Comparison of ENCODE assay signal across 25 cellular contexts in genomic region chr4:85611661-85612060, GRCh38.
DNase-seq lines count a peak whose midpoint lies in the region; ATAC-seq and TF ChIP-seq lines count a peak whose summit lies in the region.
"Had no signal": no experiment of that assay in that cellular context is flagged by ENCODE, and none has a peak within 500 bp of the region (broad histone marks: within the 10 kb centered on the region; RNA-seq: fewer than 3 reads in every experiment).

No MANE protein-coding gene starts in this region.

- H3K4me3 ChIP-seq in mammary epithelial cell (replicated peaks in 1 of 3; ENCODE audit: insufficient read depth in 1 of 3, low read depth in 2 of 3, low read length in 3 of 3) (no peak overlapping the region), breast epithelium (no peak overlapping the region)
- H3K4me3 ChIP-seq: BLaER1 had no signal

- no peak overlapping the region for H3K27ac ChIP-seq in mammary epithelial cell (ENCODE audit: insufficient read depth, low read depth, low read length)
- peak overlapping the region in 1 of 2 donors; percentile 3 for H3K27ac ChIP-seq in breast epithelium
- H3K27ac ChIP-seq in foreskin keratinocyte, result no peak overlapping the region
- H3K27ac ChIP-seq: 22Rv1, BLaER1 had no signal

- H3K9me3 ChIP-seq in mammary epithelial cell (replicated peaks; ENCODE audit: insufficient read depth, low read length) (no peaks in the 10 kb centered on the region), breast epithelium (no peaks in the 10 kb centered on the region)
- H3K9me3 ChIP-seq: BLaER1, SK-N-SH had no signal

- TF ChIP-seq CTCF in mammary epithelial cell (conservative IDR thresholded peaks at IDR 0.05 in 1 of 2, IDR thresholded peaks at IDR 0.05 in 1 of 2; ENCODE audit: extremely low read depth in 1 of 2, insufficient read depth in 1 of 2, low read depth in 1 of 2, low read length in 2 of 2), result no peak
- no peak for TF ChIP-seq CTCF in breast epithelium (IDR thresholded peaks at IDR 0.05)
- no peak for TF ChIP-seq CTCF in foreskin keratinocyte (conservative IDR thresholded peaks at IDR 0.05)

- H3K79me2 ChIP-seq in mammary epithelial cell (ENCODE audit: insufficient read depth, low read length), result no peaks in the 10 kb centered on the region

- CTCF ChIA-PET in mammary epithelial cell (lab: Charles Lee; ENCODE audit: low non-redundant PET), result no interaction called here

- no peak overlapping the region for H3K9ac ChIP-seq in mammary epithelial cell (ENCODE audit: insufficient read depth, low read length)
- H3K9ac ChIP-seq: BLaER1, SK-N-SH had no signal

- dilution Hi-C loops in mammary epithelial cell (cut with HindIII; ENCODE audit: low sequenced_read_pairs), result no loop called here

- H3K4me2 ChIP-seq in mammary epithelial cell (ENCODE audit: insufficient read depth, low read depth, low read length), result no peak overlapping the region
- H3K4me2 ChIP-seq: BLaER1, SK-N-SH had no signal

- ATAC-seq in foreskin keratinocyte (no peak), HG03460 (IDR thresholded peaks at IDR 0.05; ENCODE audit: unreplicated experiment) (no peak), HG03108 (IDR thresholded peaks at IDR 0.05; ENCODE audit: unreplicated experiment) (no peak)
- ATAC-seq in stimulated activated naive B cell treated with anti-CD40 and anti-IgM and Interleukin-4, amounts not matched to agents 10 μg/mL and 1 μg/mL and 100 μg/mL, for 72 hours (replicated peaks), result no peak

- DNase-seq in mammary epithelial cell (peak; percentile 19), breast epithelium (ENCODE audit: low spot score in 2 of 2) (no peak), foreskin keratinocyte (peak; percentile 63 to 83), SK-N-DZ (ENCODE audit: low spot score) (no peak)
- DNase-seq in activated naive CD8-positive, alpha-beta T cell treated with anti-CD3 and anti-CD28 coated beads for 36 hours, result no peak
- DNase-seq in stimulated activated naive B cell treated with anti-CD40 and anti-IgM and Interleukin-4, amounts not matched to agents 10 μg/mL and 1 μg/mL and 100 μg/mL, for 72 hours, result no peak
- DNase-seq: CD4-positive, CD25-positive, alpha-beta regulatory T cell; DMS153; DND-41; HCEC 1CT; Kasumi-1; NCI-H1105 treated with DMSO at 0.1 percent for 48 hours; NCI-H146; NCI-H1930; NCI-H2107; NCI-H446 treated with DMSO at 0.1 percent for 48 hours; NCI-H526; NCI-H82; NK-92 treated with Interleukin-12 subunit alpha and Interleukin-12 subunit beta, amount 100 ng/mL, for 24 hours; SHP77 treated with DMSO at 0.1 percent for 48 hours; SK-N-SH had no signal

- H3K4me1 Mint-ChIP-seq in activated naive CD8-positive, alpha-beta T cell treated with anti-CD3 and anti-CD28 coated beads for 36 hours, result peaks cover 14% of the 10 kb centered on the region
- H3K4me1 Mint-ChIP-seq in stimulated activated naive B cell treated with anti-CD40 and anti-IgM and Interleukin-4, amounts not matched to agents 10 μg/mL and 1 μg/mL and 100 μg/mL, for 72 hours, result peaks cover 14 to 28% of the 10 kb centered on the region in 2 donors
- H3K4me1 Mint-ChIP-seq: CD4-positive, CD25-positive, alpha-beta regulatory T cell had no signal

- no peaks in the 10 kb centered on the region for H4K20me1 ChIP-seq in mammary epithelial cell (ENCODE audit: insufficient read depth, low read length)
- H4K20me1 ChIP-seq: BLaER1 had no signal

- peaks cover 4% of the 10 kb centered on the region for H3K9me3 Mint-ChIP-seq in activated naive CD8-positive, alpha-beta T cell treated with anti-CD3 and anti-CD28 coated beads for 36 hours
- H3K9me3 Mint-ChIP-seq in stimulated activated naive B cell treated with anti-CD40 and anti-IgM and Interleukin-4, amounts not matched to agents 10 μg/mL and 1 μg/mL and 100 μg/mL, for 72 hours, result peaks cover 2 to 3% of the 10 kb centered on the region in 2 donors

- H2AFZ ChIP-seq in mammary epithelial cell (ENCODE audit: low read depth, low read length), result no peak overlapping the region

- no peaks in the 10 kb centered on the region for H3K36me3 ChIP-seq in mammary epithelial cell (ENCODE audit: insufficient read depth, low read length)
- H3K36me3 ChIP-seq in breast epithelium, result no peaks in the 10 kb centered on the region
- H3K36me3 ChIP-seq: BLaER1 had no signal

- H3K4me1 ChIP-seq in mammary epithelial cell (ENCODE audit: insufficient read depth, low read length) (no peaks in the 10 kb centered on the region), breast epithelium (no peaks in the 10 kb centered on the region), foreskin keratinocyte (peaks cover 3% of the 10 kb centered on the region)
- H3K4me1 ChIP-seq: BLaER1 had no signal

- TF ChIP-seq POLR2A in breast epithelium (IDR thresholded peaks at IDR 0.05), result no peak

- no peak overlapping the region for H3K4me3 Mint-ChIP-seq in activated naive CD8-positive, alpha-beta T cell treated with anti-CD3 and anti-CD28 coated beads for 36 hours
- no peak overlapping the region for H3K4me3 Mint-ChIP-seq in stimulated activated naive B cell treated with anti-CD40 and anti-IgM and Interleukin-4, amounts not matched to agents 10 μg/mL and 1 μg/mL and 100 μg/mL, for 72 hours
- H3K4me3 Mint-ChIP-seq: CD4-positive, CD25-positive, alpha-beta regulatory T cell had no signal

- no peaks in the 10 kb centered on the region for H3K36me3 Mint-ChIP-seq in activated naive CD8-positive, alpha-beta T cell treated with anti-CD3 and anti-CD28 coated beads for 36 hours
- H3K36me3 Mint-ChIP-seq in stimulated activated naive B cell treated with anti-CD40 and anti-IgM and Interleukin-4, amounts not matched to agents 10 μg/mL and 1 μg/mL and 100 μg/mL, for 72 hours, result peaks cover 0 to 10% of the 10 kb centered on the region in 2 donors
- H3K36me3 Mint-ChIP-seq: CD4-positive, CD25-positive, alpha-beta regulatory T cell had no signal

- in situ Hi-C loops in mammary epithelial cell (cut with MboI; ENCODE audit: low sequenced_read_pairs in 2 of 2), result no loop called here

- H3K27ac Mint-ChIP-seq in activated naive CD8-positive, alpha-beta T cell treated with anti-CD3 and anti-CD28 coated beads for 36 hours, result peak overlapping the region; percentile 77
- peak overlapping the region; percentile 91 for H3K27ac Mint-ChIP-seq in stimulated activated naive B cell treated with anti-CD40 and anti-IgM and Interleukin-4, amounts not matched to agents 10 μg/mL and 1 μg/mL and 100 μg/mL, for 72 hours
- H3K27ac Mint-ChIP-seq: CD4-positive, CD25-positive, alpha-beta regulatory T cell had no signal

- intact Hi-C loops in mammary epithelial cell (cut with micrococcal nuclease), result no loop called here
- intact Hi-C loops in breast epithelium (cut with DNase I; ENCODE audit: low total_unique reads), result no loop called here

- no peaks in the 10 kb centered on the region for H3K27me3 ChIP-seq in mammary epithelial cell (ENCODE audit: insufficient read depth, low read length)
- no peaks in the 10 kb centered on the region for H3K27me3 ChIP-seq in breast epithelium
- no peaks in the 10 kb centered on the region for H3K27me3 ChIP-seq in foreskin keratinocyte
- H3K27me3 ChIP-seq: BLaER1 had no signal

- BruUV-seq in mammary epithelial cell (replicated peaks; lab: Mats Ljungman, UMichigan), result no TSS peak

- H3K27me3 Mint-ChIP-seq in activated naive CD8-positive, alpha-beta T cell treated with anti-CD3 and anti-CD28 coated beads for 36 hours, result no peaks in the 10 kb centered on the region
- H3K27me3 Mint-ChIP-seq in stimulated activated naive B cell treated with anti-CD40 and anti-IgM and Interleukin-4, amounts not matched to agents 10 μg/mL and 1 μg/mL and 100 μg/mL, for 72 hours, result no peaks in the 10 kb centered on the region
- H3K27me3 Mint-ChIP-seq: CD4-positive, CD25-positive, alpha-beta regulatory T cell had no signal

Comparison
In these comparisons a context has a peak if more than half of its experiments do, and no peak if none do; other contexts are left out.
1. DNase-seq: peak in mammary epithelial cell (single experiment) and foreskin keratinocyte (2 of 2); none in breast epithelium (0 of 2), activated naive CD8-positive, alpha-beta T cell treated with anti-CD3 and anti-CD28 coated beads for 36 hours (single experiment), stimulated activated naive B cell treated with anti-CD40 and anti-IgM and Interleukin-4, amounts not matched to agents 10 μg/mL and 1 μg/mL and 100 μg/mL, for 72 hours (single experiment) and SK-N-DZ (single experiment).